In the genomic region with DNA sequence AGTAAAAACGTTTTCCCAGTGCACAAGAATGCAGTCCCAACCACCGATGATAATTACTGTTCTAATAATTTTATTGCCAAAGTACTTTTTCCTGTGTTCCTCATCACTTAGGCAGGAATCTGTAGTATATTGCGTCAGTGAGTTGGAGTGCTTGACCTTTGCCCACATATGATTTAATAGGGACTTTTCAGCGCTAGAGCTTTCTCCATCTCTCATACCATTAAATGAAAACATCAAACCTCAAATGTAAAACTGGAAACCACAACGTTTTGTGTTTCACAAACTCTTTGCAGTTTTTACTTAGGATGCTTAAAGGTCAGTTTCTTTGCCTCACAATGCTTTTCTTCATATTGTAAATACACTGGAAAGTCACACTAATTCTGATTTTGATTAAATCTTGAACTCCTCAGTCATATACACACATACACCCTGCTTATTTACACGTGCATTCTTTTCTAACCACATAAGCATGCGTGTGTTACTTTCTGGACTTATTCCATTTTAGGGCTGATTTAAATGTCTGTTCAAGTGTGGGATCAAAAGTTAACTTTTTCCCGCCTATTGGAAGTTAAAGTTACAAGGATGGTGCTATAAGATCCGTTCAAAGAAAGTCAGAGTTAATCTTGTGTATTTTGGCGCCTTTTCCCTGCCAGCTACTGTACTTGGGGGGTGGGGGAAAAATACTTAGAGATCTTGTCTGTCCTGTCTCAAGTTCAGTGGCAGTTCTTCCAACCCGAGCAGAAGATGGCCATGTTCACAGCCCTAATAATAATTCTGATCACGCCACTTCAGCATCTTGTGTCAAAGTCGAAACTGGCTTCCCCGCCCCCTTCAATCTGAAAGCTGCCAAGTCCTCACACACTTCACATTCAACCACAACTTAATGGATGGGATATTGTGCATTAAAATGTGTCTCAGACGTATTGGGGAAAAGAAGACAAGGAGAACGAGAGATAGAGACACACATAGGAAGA, we compare ENCODE assay signal across 8 cellular contexts. TPM values are rescaled to one million over a fixed set of nuclear protein-coding genes. Genes with fewer than 3 reads are reported as not detected.
DNase-seq lines count a peak whose midpoint lies in the region; ATAC-seq and TF ChIP-seq lines count a peak whose summit lies in the region.

No MANE protein-coding gene starts in this region.

- H3K36me3 ChIP-seq in CD8-positive, alpha-beta T cell (ENCODE audit: insufficient read depth, low read length) = no peaks in the 10 kb centered on the region
- no peaks in the 10 kb centered on the region for H3K36me3 ChIP-seq in hepatocyte (replicated peaks; ENCODE audit: insufficient read depth, low read depth)

- H3K27ac ChIP-seq in CD8-positive, alpha-beta T cell (ENCODE audit: low read depth, low read length) = no peak overlapping the region
- H3K27ac ChIP-seq in hepatocyte = peak overlapping the region; percentile 95

- H3K4me1 ChIP-seq in CD8-positive, alpha-beta T cell (ENCODE audit: insufficient read depth, low read length) = peaks cover 12% of the 10 kb centered on the region
- no peaks in the 10 kb centered on the region for H3K4me1 ChIP-seq in hepatocyte (ENCODE audit: insufficient read depth)

- ATAC-seq in CD8-positive, alpha-beta T cell = no peak
- ATAC-seq in activated CD8-positive, alpha-beta T cell treated with anti-CD3 and anti-CD28 coated beads, Interleukin-2, amount 10 ng/mL, durations not matched to agents 7 days and 5 days = no peak
- ATAC-seq in stimulated activated effector memory CD8-positive, alpha-beta T cell treated with anti-CD3 and anti-CD28 coated beads, Interleukin-12 subunit alpha, Interleukin-12 subunit beta, amount 100 ng/mL, for 72 hours = peak; percentile 29

- CTCF ChIA-PET in CD8-positive, alpha-beta T cell (lab: Charles Lee) = no interaction called here
- CTCF ChIA-PET in activated CD8-positive, alpha-beta T cell treated with anti-CD3 and anti-CD28 coated beads, Interleukin-2, amount 10 ng/mL, durations not matched to agents 7 days and 5 days (lab: Charles Lee) = no interaction called here

- DNase-seq in CD8-positive, alpha-beta T cell = no peak
- DNase-seq in HT1080 (ENCODE audit: low read depth) (peak; percentile 78), hepatocyte (ENCODE audit: low spot score) (no peak), SKM-1 (lab: John Stamatoyannopoulos, UW; ENCODE audit: unreplicated experiment) (no peak), 8988T (no peak)
- no peak for DNase-seq in activated CD8-positive, alpha-beta T cell treated with anti-CD3 and anti-CD28 coated beads, Interleukin-2, amount 10 ng/mL, durations not matched to agents 7 days and 5 days
- no peak for DNase-seq in stimulated activated effector memory CD8-positive, alpha-beta T cell treated with anti-CD3 and anti-CD28 coated beads, Interleukin-12 subunit alpha, Interleukin-12 subunit beta, amount 100 ng/mL, for 72 hours (ENCODE audit: low spot score in 2 of 2)
- DNase-seq in stimulated activated naive CD4-positive, alpha-beta T cell treated with Interleukin-2 at 50 U/mL for 16 hours (lab: John Stamatoyannopoulos, UW) = no peak

- intact Hi-C loops in CD8-positive, alpha-beta T cell (cut with DNase I, micrococcal nuclease) = no loop called here

- no peak overlapping the region for H3K27ac Mint-ChIP-seq in CD8-positive, alpha-beta T cell
- no peak overlapping the region for H3K27ac Mint-ChIP-seq in activated CD8-positive, alpha-beta T cell treated with anti-CD3 and anti-CD28 coated beads, Interleukin-2, amount 10 ng/mL, durations not matched to agents 7 days and 5 days
- no peak overlapping the region for H3K27ac Mint-ChIP-seq in stimulated activated effector memory CD8-positive, alpha-beta T cell treated with anti-CD3 and anti-CD28 coated beads, Interleukin-12 subunit alpha, Interleukin-12 subunit beta, amount 100 ng/mL, for 72 hours

- H2AFZ ChIP-seq in hepatocyte = no peak overlapping the region

- H3K27me3 ChIP-seq in CD8-positive, alpha-beta T cell (ENCODE audit: insufficient read depth, low read length) = no peaks in the 10 kb centered on the region
- peaks cover 6% of the 10 kb centered on the region for H3K27me3 ChIP-seq in hepatocyte

- H3K4me3 Mint-ChIP-seq in CD8-positive, alpha-beta T cell = peak overlapping the region; percentile 85
- peak overlapping the region; percentile 11 for H3K4me3 Mint-ChIP-seq in activated CD8-positive, alpha-beta T cell treated with anti-CD3 and anti-CD28 coated beads, Interleukin-2, amount 10 ng/mL, durations not matched to agents 7 days and 5 days
- peak overlapping the region; percentile 75 for H3K4me3 Mint-ChIP-seq in stimulated activated effector memory CD8-positive, alpha-beta T cell treated with anti-CD3 and anti-CD28 coated beads, Interleukin-12 subunit alpha, Interleukin-12 subunit beta, amount 100 ng/mL, for 72 hours

- H3K9me3 ChIP-seq in CD8-positive, alpha-beta T cell (ENCODE audit: low read length) = no peaks in the 10 kb centered on the region
- H3K9me3 ChIP-seq in hepatocyte (ENCODE audit: low read depth) = no peaks in the 10 kb centered on the region

- peak overlapping the region; percentile 92 for H3K4me2 ChIP-seq in hepatocyte

- 14% methylated on average over 16 of the region's 16 CpGs for WGBS in hepatocyte (ENCODE audit: low lambda C conversion rate, missing lambda C conversion rate)

- H3K4me1 Mint-ChIP-seq in CD8-positive, alpha-beta T cell (ENCODE audit: low read depth) = peaks cover 23% of the 10 kb centered on the region
- H3K4me1 Mint-ChIP-seq in activated CD8-positive, alpha-beta T cell treated with anti-CD3 and anti-CD28 coated beads, Interleukin-2, amount 10 ng/mL, durations not matched to agents 7 days and 5 days (ENCODE audit: low read depth) = peaks cover 22% of the 10 kb centered on the region
- peaks cover 46% of the 10 kb centered on the region for H3K4me1 Mint-ChIP-seq in stimulated activated effector memory CD8-positive, alpha-beta T cell treated with anti-CD3 and anti-CD28 coated beads, Interleukin-12 subunit alpha, Interleukin-12 subunit beta, amount 100 ng/mL, for 72 hours

- H3K36me3 Mint-ChIP-seq in CD8-positive, alpha-beta T cell = peaks cover 2% of the 10 kb centered on the region
- H3K36me3 Mint-ChIP-seq in activated CD8-positive, alpha-beta T cell treated with anti-CD3 and anti-CD28 coated beads, Interleukin-2, amount 10 ng/mL, durations not matched to agents 7 days and 5 days (ENCODE audit: low read depth) = peaks cover 2% of the 10 kb centered on the region
- H3K36me3 Mint-ChIP-seq in stimulated activated effector memory CD8-positive, alpha-beta T cell treated with anti-CD3 and anti-CD28 coated beads, Interleukin-12 subunit alpha, Interleukin-12 subunit beta, amount 100 ng/mL, for 72 hours = peaks cover 10% of the 10 kb centered on the region

- H3K79me2 ChIP-seq in hepatocyte = peaks cover 39% of the 10 kb centered on the region

- H4K20me1 ChIP-seq in hepatocyte (ENCODE audit: insufficient read depth, poor library complexity, severe bottlenecking) = no peaks in the 10 kb centered on the region

- H3K27me3 Mint-ChIP-seq in CD8-positive, alpha-beta T cell (ENCODE audit: low read depth) = peaks cover 41% of the 10 kb centered on the region
- H3K27me3 Mint-ChIP-seq in activated CD8-positive, alpha-beta T cell treated with anti-CD3 and anti-CD28 coated beads, Interleukin-2, amount 10 ng/mL, durations not matched to agents 7 days and 5 days (ENCODE audit: low read depth) = peaks cover 63% of the 10 kb centered on the region

- H3K9me3 Mint-ChIP-seq in CD8-positive, alpha-beta T cell = peaks cover 3% of the 10 kb centered on the region
- no peaks in the 10 kb centered on the region for H3K9me3 Mint-ChIP-seq in activated CD8-positive, alpha-beta T cell treated with anti-CD3 and anti-CD28 coated beads, Interleukin-2, amount 10 ng/mL, durations not matched to agents 7 days and 5 days (ENCODE audit: insufficient read depth)
- H3K9me3 Mint-ChIP-seq in stimulated activated effector memory CD8-positive, alpha-beta T cell treated with anti-CD3 and anti-CD28 coated beads, Interleukin-12 subunit alpha, Interleukin-12 subunit beta, amount 100 ng/mL, for 72 hours = no peaks in the 10 kb centered on the region

- POLR2A ChIA-PET in CD8-positive, alpha-beta T cell (lab: Charles Lee) = no interaction called here
- POLR2A ChIA-PET in activated CD8-positive, alpha-beta T cell treated with anti-CD3 and anti-CD28 coated beads, Interleukin-2, amount 10 ng/mL, durations not matched to agents 7 days and 5 days (lab: Charles Lee) = interaction anchor here (0.6 kb wide), 1 partner anchor 42 kb away, joined by 3 read pairs; no protein-coding TSS in a partner anchor

- no peak overlapping the region for H3K4me3 ChIP-seq in CD8-positive, alpha-beta T cell (ENCODE audit: low read depth, low read length)
- peak overlapping the region; percentile 43 for H3K4me3 ChIP-seq in hepatocyte

- TF ChIP-seq CTCF in CD8-positive, alpha-beta T cell (IDR thresholded peaks at IDR 0.05) = no peak
- no peak for TF ChIP-seq CTCF in hepatocyte (IDR thresholded peaks at IDR 0.05; ENCODE audit: poor library complexity)

- H3K9me2 ChIP-seq in hepatocyte (replicated peaks; ENCODE audit: insufficient read depth) = no peaks in the 10 kb centered on the region

RNA-seq across cellular contexts. Expression of a gene that starts 6.6 kb away (rescaled TPM):
- total RNA-seq in CD8-positive, alpha-beta T cell = not detected
- 8.8 and 10.9 TPM in 2 replicates for total RNA-seq in HT1080 (2014; rRNA removed; shearing (Covaris generic))
- 8.6 and 9.6 TPM in 2 replicates for polyA plus RNA-seq in HT1080 (2015; cell fraction: cytosol; rRNA removed)
- polyA plus RNA-seq in HT1080 (2015; cell fraction: nucleus; rRNA removed) = 9.4 and 13.5 TPM in 2 replicates
- not detected for total RNA-seq in activated CD8-positive, alpha-beta T cell treated with anti-CD3 and anti-CD28 coated beads, Interleukin-2, amount 10 ng/mL, durations not matched to agents 7 days and 5 days
- total RNA-seq in hepatocyte = 22.8 and 27.3 TPM in 2 replicates
- polyA plus RNA-seq in hepatocyte = 13.4 and 15.2 TPM in 2 replicates

Comparison
In these comparisons a context has a peak if more than half of its experiments do, and no peak if none do; other contexts are left out.
1. H3K4me3 Mint-ChIP-seq: peak in every context shown above with its lines; median percentile 85 in CD8-positive, alpha-beta T cell; 75 in stimulated activated effector memory CD8-positive, alpha-beta T cell treated with anti-CD3 and anti-CD28 coated beads, Interleukin-12 subunit alpha, Interleukin-12 subunit beta, amount 100 ng/mL, for 72 hours; 11 in activated CD8-positive, alpha-beta T cell treated with anti-CD3 and anti-CD28 coated beads, Interleukin-2, amount 10 ng/mL, durations not matched to agents 7 days and 5 days.